In the genomic region with DNA sequence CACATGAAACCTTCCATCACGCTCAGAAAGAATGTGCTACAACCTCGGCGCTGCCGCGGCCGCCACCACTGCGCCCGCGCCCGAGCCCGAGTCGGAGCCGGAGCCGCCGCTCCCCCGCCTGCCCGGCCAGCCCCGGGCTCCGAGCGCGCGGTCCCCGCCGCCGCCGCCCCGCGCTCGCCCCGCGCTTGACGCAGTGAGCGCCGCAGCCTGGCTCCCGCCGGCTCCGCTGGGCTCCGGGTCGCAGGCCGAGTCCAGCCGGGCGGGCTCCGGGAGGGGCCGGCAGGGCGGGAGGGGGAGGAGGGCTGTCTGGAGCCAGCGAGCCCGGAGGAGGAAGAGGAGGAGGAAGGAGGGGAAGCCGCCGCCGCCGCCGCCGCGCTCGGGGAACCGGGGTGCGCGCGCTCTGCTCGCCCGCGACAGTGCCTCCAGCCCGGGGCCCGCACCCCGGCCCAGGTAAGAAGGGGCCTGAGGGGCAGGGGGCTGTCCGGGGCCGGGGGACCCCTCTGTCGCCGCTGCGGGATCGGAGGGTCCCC, we compare ENCODE assay signal across 9 cellular contexts. TPM values are rescaled to one million over a fixed set of nuclear protein-coding genes. Genes with fewer than 3 reads are reported as not detected.
DNase-seq lines count a peak whose midpoint lies in the region; ATAC-seq and TF ChIP-seq lines count a peak whose summit lies in the region.
"Had no signal": no experiment of that assay in that cellular context is flagged by ENCODE, and none has a peak within 500 bp of the region (broad histone marks: within the 10 kb centered on the region; RNA-seq: fewer than 3 reads in every experiment).

No MANE protein-coding gene starts in this region.

- no peak for TF ChIP-seq POLR2A in GM18505 (IDR thresholded peaks at IDR 0.05; ENCODE audit: borderline replicate concordance, extremely low read depth, insufficient read depth, insufficient read length)

- H3K4me1 Mint-ChIP-seq in chondrocyte (ENCODE audit: low read depth): peaks cover 7% of the 10 kb centered on the region
- H3K4me1 Mint-ChIP-seq in memory B cell: peaks cover 10% of the 10 kb centered on the region

- no peak for TF ChIP-seq CTCF in AG10803 (conservative IDR thresholded peaks at IDR 0.05; ENCODE audit: low read length)
- no peak for TF ChIP-seq CTCF in chondrocyte (IDR thresholded peaks at IDR 0.05)

- peak overlapping the region; percentile 68 for H3K4me3 ChIP-seq in AG10803 (ENCODE audit: low read length)

- ATAC-seq in memory B cell (ENCODE audit: low read depth): peak; percentile 36
- ATAC-seq in GM18505 (IDR thresholded peaks at IDR 0.05; ENCODE audit: unreplicated experiment): no peak

- H3K27ac Mint-ChIP-seq in chondrocyte (ENCODE audit: unreplicated experiment) (no peak overlapping the region), memory B cell (no peak overlapping the region)
- H3K27ac Mint-ChIP-seq: activated naive CD4-positive, alpha-beta T cell treated with anti-CD3 and anti-CD28 coated beads, Interleukin-2, amount 50 U/mL, for 72 hours had no signal

- H3K36me3 Mint-ChIP-seq in chondrocyte (ENCODE audit: low read depth) (no peaks in the 10 kb centered on the region), memory B cell (peaks cover 3% of the 10 kb centered on the region)
- H3K36me3 Mint-ChIP-seq: activated naive CD4-positive, alpha-beta T cell treated with anti-CD3 and anti-CD28 coated beads, Interleukin-2, amount 50 U/mL, for 72 hours had no signal

- H3K4me3 Mint-ChIP-seq in chondrocyte (ENCODE audit: unreplicated experiment): no peak overlapping the region
- H3K4me3 Mint-ChIP-seq in memory B cell: no peak overlapping the region

- peaks cover 5% of the 10 kb centered on the region for H3K9me3 Mint-ChIP-seq in chondrocyte (ENCODE audit: low read depth)
- no peaks in the 10 kb centered on the region for H3K9me3 Mint-ChIP-seq in memory B cell
- H3K9me3 Mint-ChIP-seq: activated naive CD4-positive, alpha-beta T cell treated with anti-CD3 and anti-CD28 coated beads, Interleukin-2, amount 50 U/mL, for 72 hours had no signal

- DNase-seq in AG10803 (ENCODE audit: low read depth): peak; percentile 33
- DNase-seq in HK-2 (ENCODE audit: unreplicated experiment): peak; percentile 64
- peak; percentile 64 for DNase-seq in chondrocyte (ENCODE audit: low spot score)
- peak in 1 of 2 donors; percentile 50 for DNase-seq in memory B cell (ENCODE audit: low spot score in 2 of 2)
- no peak for DNase-seq in NCI-H1092 (lab: John Stamatoyannopoulos, UW)
- DNase-seq in cerebellar cortex (ENCODE audit: low spot score): no peak
- no peak for DNase-seq in NCI-H524 treated with DMSO at 0.1 percent for 48 hours (lab: John Stamatoyannopoulos, UW)

- peaks cover 22% of the 10 kb centered on the region for H3K27me3 Mint-ChIP-seq in chondrocyte (ENCODE audit: low read depth)
- H3K27me3 Mint-ChIP-seq in memory B cell: peaks cover 12% of the 10 kb centered on the region

RNA-seq across cellular contexts. Expression of gene ELFN1, which starts 4.3 kb away (rescaled TPM):
- total RNA-seq in chondrocyte: 0.65 to 0.72 TPM (median 0.68 TPM) in 3 replicates

Comparison
In these comparisons a context has a peak if more than half of its experiments do, and no peak if none do; other contexts are left out.
1. DNase-seq: peak in AG10803 (single experiment), HK-2 (single experiment) and chondrocyte (single experiment); none in NCI-H1092 (single experiment), cerebellar cortex (single experiment) and NCI-H524 treated with DMSO at 0.1 percent for 48 hours (single experiment).